9 cellular contexts compared by ENCODE assay signal in genomic region chr2:238847841-238848565, GRCh38. TPM values are rescaled to one million over a fixed set of nuclear protein-coding genes. Genes with fewer than 3 reads are reported as not detected.
DNase-seq lines count a peak whose midpoint lies in the region; ATAC-seq and TF ChIP-seq lines count a peak whose summit lies in the region.
"Had no signal": no experiment of that assay in that cellular context is flagged by ENCODE, and none has a peak within 500 bp of the region (broad histone marks: within the 10 kb centered on the region; RNA-seq: fewer than 3 reads in every experiment).

Gene TWIST2 (plus strand): TSS chr2:238848085. CDS start chr2:238848216, 131 bp downstream.

- intact Hi-C loops in activated CD8-positive, alpha-beta T cell treated with anti-CD3 and anti-CD28 coated beads for 36 hours (cut with micrococcal nuclease): no loop called here
- intact Hi-C loops in uterus (cut with DNase I; ENCODE audit: low total_unique reads): no loop called here

- H3K36me3 ChIP-seq in effector memory CD4-positive, alpha-beta T cell (ENCODE audit: control insufficient read depth, insufficient read depth, low read length): no peaks in the 10 kb centered on the region
- H3K36me3 ChIP-seq in uterus: no peaks in the 10 kb centered on the region

- peaks cover 7% of the 10 kb centered on the region for H3K4me1 ChIP-seq in effector memory CD4-positive, alpha-beta T cell (ENCODE audit: control insufficient read depth, insufficient read depth, low read length, poor library complexity, severe bottlenecking)
- H3K4me1 ChIP-seq in uterus: no peaks in the 10 kb centered on the region

- H3K27ac ChIP-seq in effector memory CD4-positive, alpha-beta T cell (ENCODE audit: insufficient read depth, low read length, poor library complexity, severe bottlenecking): no peak within 1 kb of the TSS
- H3K27ac ChIP-seq in uterus (peak within 1 kb of the TSS; percentile 85 to 96), caudate nucleus (ENCODE audit: low read depth, low read length) (no peak within 1 kb of the TSS)

- CTCF ChIA-PET in activated CD8-positive, alpha-beta T cell treated with anti-CD3 and anti-CD28 coated beads, Interleukin-2, amount 10 ng/mL, durations not matched to agents 7 days and 5 days (lab: Charles Lee): no interaction called here
- CTCF ChIA-PET in activated CD8-positive, alpha-beta T cell treated with anti-CD3 and anti-CD28 coated beads for 36 hours (lab: Charles Lee): no interaction called here

- ATAC-seq in activated CD8-positive, alpha-beta T cell treated with anti-CD3 and anti-CD28 coated beads, Interleukin-2, amount 10 ng/mL, durations not matched to agents 7 days and 5 days: no peak
- ATAC-seq in activated CD8-positive, alpha-beta T cell treated with anti-CD3 and anti-CD28 coated beads for 36 hours: no peak
- ATAC-seq in HG03175 (IDR thresholded peaks at IDR 0.05; ENCODE audit: unreplicated experiment): no peak
- no peak for ATAC-seq in HG03045 (IDR thresholded peaks at IDR 0.05; ENCODE audit: unreplicated experiment)

- POLR2A ChIA-PET in activated CD8-positive, alpha-beta T cell treated with anti-CD3 and anti-CD28 coated beads, Interleukin-2, amount 10 ng/mL, durations not matched to agents 7 days and 5 days (lab: Charles Lee): no interaction called here
- POLR2A ChIA-PET in activated CD8-positive, alpha-beta T cell treated with anti-CD3 and anti-CD28 coated beads for 36 hours (lab: Charles Lee): no interaction called here

- H3K27me3 ChIP-seq in effector memory CD4-positive, alpha-beta T cell (replicated peaks; ENCODE audit: control insufficient read depth, insufficient read depth, low read length, poor library complexity, severe bottlenecking): peaks cover 4% of the 10 kb centered on the region
- no peaks in the 10 kb centered on the region for H3K27me3 ChIP-seq in uterus

- H3K4me3 Mint-ChIP-seq in activated CD8-positive, alpha-beta T cell treated with anti-CD3 and anti-CD28 coated beads, Interleukin-2, amount 10 ng/mL, durations not matched to agents 7 days and 5 days: no peak within 1 kb of the TSS
- no peak within 1 kb of the TSS for H3K4me3 Mint-ChIP-seq in activated CD8-positive, alpha-beta T cell treated with anti-CD3 and anti-CD28 coated beads for 36 hours

- no peak within 1 kb of the TSS for H3K27ac Mint-ChIP-seq in activated CD8-positive, alpha-beta T cell treated with anti-CD3 and anti-CD28 coated beads, Interleukin-2, amount 10 ng/mL, durations not matched to agents 7 days and 5 days
- H3K27ac Mint-ChIP-seq in activated CD8-positive, alpha-beta T cell treated with anti-CD3 and anti-CD28 coated beads for 36 hours: no peak within 1 kb of the TSS

- no peaks in the 10 kb centered on the region for H3K9me3 ChIP-seq in effector memory CD4-positive, alpha-beta T cell (ENCODE audit: control insufficient read depth, low read length)
- no peaks in the 10 kb centered on the region for H3K9me3 ChIP-seq in uterus

- peaks cover 61% of the 10 kb centered on the region for H3K27me3 Mint-ChIP-seq in activated CD8-positive, alpha-beta T cell treated with anti-CD3 and anti-CD28 coated beads, Interleukin-2, amount 10 ng/mL, durations not matched to agents 7 days and 5 days (ENCODE audit: low read depth)
- H3K27me3 Mint-ChIP-seq in activated CD8-positive, alpha-beta T cell treated with anti-CD3 and anti-CD28 coated beads for 36 hours: peaks cover 56% of the 10 kb centered on the region

- no peaks in the 10 kb centered on the region for H3K4me1 Mint-ChIP-seq in activated CD8-positive, alpha-beta T cell treated with anti-CD3 and anti-CD28 coated beads, Interleukin-2, amount 10 ng/mL, durations not matched to agents 7 days and 5 days (ENCODE audit: low read depth)
- no peaks in the 10 kb centered on the region for H3K4me1 Mint-ChIP-seq in activated CD8-positive, alpha-beta T cell treated with anti-CD3 and anti-CD28 coated beads for 36 hours (ENCODE audit: low read depth)

- no peaks in the 10 kb centered on the region for H3K9me3 Mint-ChIP-seq in activated CD8-positive, alpha-beta T cell treated with anti-CD3 and anti-CD28 coated beads, Interleukin-2, amount 10 ng/mL, durations not matched to agents 7 days and 5 days (ENCODE audit: insufficient read depth)
- H3K9me3 Mint-ChIP-seq in activated CD8-positive, alpha-beta T cell treated with anti-CD3 and anti-CD28 coated beads for 36 hours: no peaks in the 10 kb centered on the region

- H3K4me3 ChIP-seq in effector memory CD4-positive, alpha-beta T cell (ENCODE audit: insufficient read depth, low read depth, low read length, poor library complexity, severe bottlenecking): peak within 1 kb of the TSS; percentile 39
- peak within 1 kb of the TSS; percentile 61 to 78 for H3K4me3 ChIP-seq in uterus

- no peak for TF ChIP-seq CTCF in activated CD8-positive, alpha-beta T cell treated with anti-CD3 and anti-CD28 coated beads for 36 hours (IDR thresholded peaks at IDR 0.05)
- TF ChIP-seq CTCF in uterus (IDR thresholded peaks at IDR 0.05): peak in 2 of 4 experiments; percentile 22 to 48

- no peaks in the 10 kb centered on the region for H3K36me3 Mint-ChIP-seq in activated CD8-positive, alpha-beta T cell treated with anti-CD3 and anti-CD28 coated beads, Interleukin-2, amount 10 ng/mL, durations not matched to agents 7 days and 5 days (ENCODE audit: low read depth)
- no peaks in the 10 kb centered on the region for H3K36me3 Mint-ChIP-seq in activated CD8-positive, alpha-beta T cell treated with anti-CD3 and anti-CD28 coated beads for 36 hours (ENCODE audit: low read depth)

- peak; percentile 16 for DNase-seq in activated CD8-positive, alpha-beta T cell treated with anti-CD3 and anti-CD28 coated beads, Interleukin-2, amount 10 ng/mL, durations not matched to agents 7 days and 5 days
- no peak for DNase-seq in activated CD8-positive, alpha-beta T cell treated with anti-CD3 and anti-CD28 coated beads for 36 hours
- DNase-seq in effector memory CD4-positive, alpha-beta T cell: no peak
- no peak for DNase-seq in mesenteric fat pad (ENCODE audit: low spot score)
- peak; percentile 90 to 92 for DNase-seq in uterus
- no peak for DNase-seq in caudate nucleus (lab: John Stamatoyannopoulos, UW)
- DNase-seq: DND-41 had no signal

- peak; percentile 73 to 80 for TF ChIP-seq POLR2A in uterus (IDR thresholded peaks at IDR 0.05)

RNA-seq across cellular contexts. Expression of gene TWIST2, which starts in this region (rescaled TPM):
- total RNA-seq in activated CD8-positive, alpha-beta T cell treated with anti-CD3 and anti-CD28 coated beads, Interleukin-2, amount 10 ng/mL, durations not matched to agents 7 days and 5 days: not detected
- total RNA-seq in activated CD8-positive, alpha-beta T cell treated with anti-CD3 and anti-CD28 coated beads for 36 hours: not detected
- 73.9 TPM for total RNA-seq in mesenteric fat pad
- total RNA-seq in uterus: 100 to 1,000 TPM in 1 of 4 donors, 10 to 100 TPM in 3; 28.1 to 199 (median 63.9) TPM

Comparison
In these comparisons a context has a peak if more than half of its experiments do, and no peak if none do; other contexts are left out.
1. RNA of gene TWIST2 (total RNA-seq): 28.1 to 199 TPM in uterus and 73.9 TPM in mesenteric fat pad (single experiment); not detected in activated CD8-positive, alpha-beta T cell treated with anti-CD3 and anti-CD28 coated beads, Interleukin-2, amount 10 ng/mL, durations not matched to agents 7 days and 5 days and not detected in activated CD8-positive, alpha-beta T cell treated with anti-CD3 and anti-CD28 coated beads for 36 hours; every median in the first group is over 10 times any median in the second.
2. Peak in DNase-seq in activated CD8-positive, alpha-beta T cell treated with anti-CD3 and anti-CD28 coated beads, Interleukin-2, amount 10 ng/mL, durations not matched to agents 7 days and 5 days; RNA of the gene not detected or under 1 TPM.
3. DNase-seq: peak in uterus (2 of 2); none in activated CD8-positive, alpha-beta T cell treated with anti-CD3 and anti-CD28 coated beads for 36 hours (single experiment), effector memory CD4-positive, alpha-beta T cell (0 of 3), mesenteric fat pad (single experiment) and caudate nucleus (0 of 61).
4. H3K27ac ChIP-seq: peak in uterus (2 of 2); none in effector memory CD4-positive, alpha-beta T cell (single experiment) and caudate nucleus (single experiment).